In the genomic region with DNA sequence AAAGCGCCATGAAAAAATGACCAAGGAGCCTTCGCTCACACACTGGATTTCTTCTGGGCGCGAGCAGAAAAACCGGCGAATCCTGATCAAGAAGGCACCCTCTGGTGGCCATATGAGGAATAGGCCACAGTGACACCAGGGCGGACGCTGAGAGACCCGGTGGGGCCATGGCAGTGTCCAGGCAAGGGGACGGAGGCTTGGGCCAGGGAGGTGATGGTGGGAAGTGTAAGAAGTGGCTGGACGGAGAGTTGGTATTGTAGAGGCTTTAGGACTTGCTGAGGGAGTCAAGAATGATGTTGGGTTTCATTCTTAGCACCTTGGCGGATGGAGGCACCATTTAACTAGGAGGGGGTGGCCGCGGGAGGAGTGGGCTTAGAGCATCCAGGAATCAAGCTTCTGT, we compare ENCODE assay signal across 8 cellular contexts. TPM values are rescaled to one million over a fixed set of nuclear protein-coding genes. Genes with fewer than 3 reads are reported as not detected.
DNase-seq lines count a peak whose midpoint lies in the region; TF ChIP-seq lines count a peak whose summit lies in the region.

No MANE protein-coding gene starts in this region.

- TF ChIP-seq CTCF in transverse colon (IDR thresholded peaks at IDR 0.05), result peak; percentile 80 to 95 (median 88)

- H3K4me1 ChIP-seq in transverse colon, result peaks cover 0 to 16% (median 7%) of the 10 kb centered on the region in 4 donors

- in situ Hi-C loops in transverse colon (cut with MboI; ENCODE audit: low pct_ligation_motif_present in 1 of 4, low pct_unique_long_range_greater_than_20kb in 1 of 4, low sequenced_read_pairs in 3 of 4), result no loop called here

- no peak for TF ChIP-seq EP300 in transverse colon (IDR thresholded peaks at IDR 0.05; ENCODE audit: low read depth)

- no peak overlapping the region for H3K27ac ChIP-seq in transverse colon

- 11 to 22% methylated on average over 11 to 14 of the region's 14 CpGs for WGBS in transverse colon (ENCODE audit: low coverage in 1 of 2), 2 donors

- H3K36me3 ChIP-seq in transverse colon, result no peaks in the 10 kb centered on the region

- no peak overlapping the region for H3K4me3 ChIP-seq in transverse colon

- intact Hi-C loops in transverse colon (cut with DNase I; ENCODE audit: low total_unique reads), result no loop called here

- peaks cover 56% of the 10 kb centered on the region for H3K27me3 ChIP-seq in transverse colon

- TF ChIP-seq POLR2A in transverse colon (IDR thresholded peaks at IDR 0.05), result no peak

- H3K9me3 ChIP-seq in transverse colon, result peaks cover 3 to 7% of the 10 kb centered on the region in 2 donors

- DNase-seq in activated effector memory CD4-positive, alpha-beta T cell treated with anti-CD3 and anti-CD28 coated beads, Interleukin-2, amount 50 U/mL, for 16 hours, result peak; percentile 86
- no peak for DNase-seq in activated effector memory CD4-positive, alpha-beta T cell treated with Interleukin-2 at 50 U/mL for 16 hours
- peak; percentile 34 to 53 for DNase-seq in NCI-H1930 (lab: John Stamatoyannopoulos, UW)
- peak; percentile 60 to 64 for DNase-seq in activated CD4-positive, alpha-beta T cell treated with anti-CD3 and anti-CD28 coated beads for 4 hours
- DNase-seq in ecto neural progenitor cell (ENCODE audit: low spot score), result peak; percentile 79
- peak; percentile 62 for DNase-seq in myocyte (ENCODE audit: low read depth)
- peak; percentile 63 for DNase-seq in transverse colon
- no peak for DNase-seq in germinal center (ENCODE audit: low spot score)

RNA-seq across cellular contexts. Expression of a gene that starts 16.9 kb away (rescaled TPM):
- total RNA-seq in myocyte, result not detected in 2 replicates
- polyA plus RNA-seq in myocyte (2012), result not detected
- total RNA-seq in transverse colon, result 10 to 100 TPM in 3 of 4 donors, 1 to 10 TPM in 1; 5.2 to 36.3 (median 24.0) TPM

RNA-seq across cellular contexts. Expression of a gene that starts 21.4 kb away (rescaled TPM):
- total RNA-seq in myocyte (not detected in 2 replicates), transverse colon (10 to 100 TPM in 2 of 4 donors, 1 to 10 TPM in 2; 1.4 to 26.9 (median 10.6) TPM)
- not detected for polyA plus RNA-seq in myocyte (2012)

RNA-seq across cellular contexts. Expression of a gene that starts 48.7 kb away (rescaled TPM):
- total RNA-seq in myocyte (not detected in 2 replicates), transverse colon (under 1 TPM in 2 of 4 donors, not detected in 2; 0.16 to 0.41 TPM)
- not detected for polyA plus RNA-seq in myocyte (2012)

Comparison
In these comparisons a context has a peak if more than half of its experiments do, and no peak if none do; other contexts are left out.
1. DNase-seq: peak in activated effector memory CD4-positive, alpha-beta T cell treated with anti-CD3 and anti-CD28 coated beads, Interleukin-2, amount 50 U/mL, for 16 hours (single experiment), NCI-H1930 (2 of 2), activated CD4-positive, alpha-beta T cell treated with anti-CD3 and anti-CD28 coated beads for 4 hours (2 of 2), ecto neural progenitor cell (single experiment), myocyte (single experiment) and transverse colon (single experiment); none in activated effector memory CD4-positive, alpha-beta T cell treated with Interleukin-2 at 50 U/mL for 16 hours (single experiment) and germinal center (single experiment).